Comparison of ENCODE assay signal across 1 cellular context in genomic region chr17:59796138-59796537, GRCh38.
TF ChIP-seq lines count a peak whose summit lies in the region.

No MANE protein-coding gene starts in this region.

TF ChIP-seq in GM23338, 12 proteins besides CTCF, POLR2A, EP300 and RAD21 (continued from another document):
- TF ChIP-seq ZNF462 (CRISPR knock-in tag; IDR thresholded peaks at IDR 0.05): no peak
- no peak for TF ChIP-seq NANOG (IDR thresholded peaks at IDR 0.05; ENCODE audit: borderline replicate concordance)
- no peak for TF ChIP-seq REST (IDR thresholded peaks at IDR 0.05; ENCODE audit: unreplicated experiment)
- TF ChIP-seq ZNF331 (CRISPR knock-in tag; IDR thresholded peaks at IDR 0.05; ENCODE audit: low read depth): no peak
